1 cellular context compared by ENCODE assay signal in the genomic region with DNA sequence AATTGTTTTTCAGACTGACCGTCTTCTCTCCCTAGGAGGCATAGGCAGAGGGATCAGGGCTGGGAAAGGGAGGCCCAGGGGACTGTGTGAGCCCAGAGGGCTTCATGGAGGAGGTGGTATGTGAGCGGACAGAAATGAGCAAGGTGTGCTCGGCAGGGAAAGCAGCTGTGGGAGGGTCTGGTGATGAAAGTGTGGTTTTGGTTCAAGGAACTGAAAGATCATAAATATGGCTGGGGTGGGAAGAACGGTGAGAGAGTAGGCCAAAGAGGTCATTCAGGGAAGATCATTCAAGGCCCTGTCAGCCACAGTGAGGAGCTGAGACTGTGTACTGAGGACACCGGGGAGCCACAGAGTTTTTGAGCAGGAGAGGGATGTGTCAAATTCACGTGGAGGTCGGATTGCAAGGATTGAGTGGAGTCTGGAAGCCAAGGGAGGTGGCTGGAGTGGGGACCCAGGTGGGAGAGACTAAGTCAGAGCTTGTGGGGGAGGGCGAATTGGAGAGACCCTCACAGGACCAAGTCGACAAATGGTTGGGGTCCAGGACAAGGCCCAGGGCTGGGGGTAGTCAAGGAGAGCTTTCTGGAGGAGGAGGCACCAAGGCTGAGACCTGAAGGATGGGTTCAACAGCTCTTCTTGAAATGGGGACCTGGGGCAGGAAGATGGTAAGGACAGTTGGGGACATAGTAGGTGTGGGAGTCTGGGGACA.
TF ChIP-seq lines count a peak whose summit lies in the region.

No MANE protein-coding gene starts in this region.

TF ChIP-seq in HEK293, 187 proteins besides CTCF, POLR2A, EP300 and RAD21 (continued from another document):
- TF ChIP-seq, protein P1, sequence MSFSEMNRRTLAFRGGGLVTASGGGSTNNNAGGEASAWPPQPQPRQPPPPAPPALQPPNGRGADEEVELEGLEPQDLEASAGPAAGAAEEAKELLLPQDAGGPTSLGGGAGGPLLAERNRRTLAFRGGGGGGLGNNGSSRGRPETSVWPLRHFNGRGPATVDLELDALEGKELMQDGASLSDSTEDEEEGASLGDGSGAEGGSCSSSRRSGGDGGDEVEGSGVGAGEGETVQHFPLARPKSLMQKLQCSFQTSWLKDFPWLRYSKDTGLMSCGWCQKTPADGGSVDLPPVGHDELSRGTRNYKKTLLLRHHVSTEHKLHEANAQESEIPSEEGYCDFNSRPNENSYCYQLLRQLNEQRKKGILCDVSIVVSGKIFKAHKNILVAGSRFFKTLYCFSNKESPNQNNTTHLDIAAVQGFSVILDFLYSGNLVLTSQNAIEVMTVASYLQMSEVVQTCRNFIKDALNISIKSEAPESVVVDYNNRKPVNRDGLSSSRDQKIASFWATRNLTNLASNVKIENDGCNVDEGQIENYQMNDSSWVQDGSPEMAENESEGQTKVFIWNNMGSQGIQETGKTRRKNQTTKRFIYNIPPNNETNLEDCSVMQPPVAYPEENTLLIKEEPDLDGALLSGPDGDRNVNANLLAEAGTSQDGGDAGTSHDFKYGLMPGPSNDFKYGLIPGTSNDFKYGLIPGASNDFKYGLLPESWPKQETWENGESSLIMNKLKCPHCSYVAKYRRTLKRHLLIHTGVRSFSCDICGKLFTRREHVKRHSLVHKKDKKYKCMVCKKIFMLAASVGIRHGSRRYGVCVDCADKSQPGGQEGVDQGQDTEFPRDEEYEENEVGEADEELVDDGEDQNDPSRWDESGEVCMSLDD (tag by site-specific recombination; IDR thresholded peaks at IDR 0.05): 0 out of 2 replicates have a peak, but pooled peaks have one; percentile 5
- peak; percentile 24; the same call in 1 of the 2 replicates for TF ChIP-seq ZNF777 (tag by site-specific recombination; IDR thresholded peaks at IDR 0.05; ENCODE audit: borderline replicate concordance)
